In the genomic region with DNA sequence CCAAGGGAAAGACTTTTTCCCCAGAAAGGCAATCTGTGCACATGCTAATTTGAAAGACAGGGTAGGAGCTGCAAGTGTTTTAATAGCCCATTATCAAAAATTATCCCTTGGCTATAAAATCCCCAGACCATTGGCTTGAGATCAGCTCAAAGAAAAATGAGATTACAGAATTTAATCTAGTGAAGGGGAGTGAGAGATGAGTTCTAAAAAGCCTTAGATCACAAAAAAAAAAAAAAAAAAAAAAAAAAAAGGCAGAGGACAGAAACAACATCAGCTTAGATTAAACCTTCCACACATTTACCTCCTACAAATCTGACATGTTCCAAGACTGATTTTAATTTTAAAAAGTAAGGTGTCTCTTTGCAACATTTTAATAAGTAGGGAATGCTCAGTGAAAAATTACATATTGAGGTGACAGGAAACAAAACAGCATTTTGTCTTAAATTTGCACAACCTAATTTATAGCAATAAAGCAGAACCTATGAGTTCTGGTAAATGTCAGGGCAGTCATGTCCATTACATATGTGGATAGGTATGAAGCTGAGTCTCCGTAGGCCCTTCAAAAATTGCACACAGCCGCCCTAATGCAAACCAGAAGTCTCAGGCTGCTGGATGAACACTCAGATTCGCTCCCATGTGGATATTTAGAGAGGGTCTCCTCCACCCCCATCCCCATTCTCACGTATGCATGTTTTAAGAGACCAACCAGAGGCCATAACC, we compare ENCODE assay signal across 1 cellular context.
TF ChIP-seq lines count a peak whose summit lies in the region.

No MANE protein-coding gene starts in this region.

TF ChIP-seq in HepG2, 621 proteins besides CTCF, POLR2A, EP300 and RAD21 (continued from another document):
- TF ChIP-seq, protein P1, sequence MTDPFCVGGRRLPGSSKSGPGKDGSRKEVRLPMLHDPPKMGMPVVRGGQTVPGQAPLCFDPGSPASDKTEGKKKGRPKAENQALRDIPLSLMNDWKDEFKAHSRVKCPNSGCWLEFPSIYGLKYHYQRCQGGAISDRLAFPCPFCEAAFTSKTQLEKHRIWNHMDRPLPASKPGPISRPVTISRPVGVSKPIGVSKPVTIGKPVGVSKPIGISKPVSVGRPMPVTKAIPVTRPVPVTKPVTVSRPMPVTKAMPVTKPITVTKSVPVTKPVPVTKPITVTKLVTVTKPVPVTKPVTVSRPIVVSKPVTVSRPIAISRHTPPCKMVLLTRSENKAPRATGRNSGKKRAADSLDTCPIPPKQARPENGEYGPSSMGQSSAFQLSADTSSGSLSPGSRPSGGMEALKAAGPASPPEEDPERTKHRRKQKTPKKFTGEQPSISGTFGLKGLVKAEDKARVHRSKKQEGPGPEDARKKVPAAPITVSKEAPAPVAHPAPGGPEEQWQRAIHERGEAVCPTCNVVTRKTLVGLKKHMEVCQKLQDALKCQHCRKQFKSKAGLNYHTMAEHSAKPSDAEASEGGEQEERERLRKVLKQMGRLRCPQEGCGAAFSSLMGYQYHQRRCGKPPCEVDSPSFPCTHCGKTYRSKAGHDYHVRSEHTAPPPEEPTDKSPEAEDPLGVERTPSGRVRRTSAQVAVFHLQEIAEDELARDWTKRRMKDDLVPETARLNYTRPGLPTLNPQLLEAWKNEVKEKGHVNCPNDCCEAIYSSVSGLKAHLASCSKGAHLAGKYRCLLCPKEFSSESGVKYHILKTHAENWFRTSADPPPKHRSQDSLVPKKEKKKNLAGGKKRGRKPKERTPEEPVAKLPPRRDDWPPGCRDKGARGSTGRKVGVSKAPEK (CRISPR knock-in tag; IDR thresholded peaks at IDR 0.05; ENCODE audit: borderline replicate concordance) = no peak
- TF ChIP-seq, protein P2, sequence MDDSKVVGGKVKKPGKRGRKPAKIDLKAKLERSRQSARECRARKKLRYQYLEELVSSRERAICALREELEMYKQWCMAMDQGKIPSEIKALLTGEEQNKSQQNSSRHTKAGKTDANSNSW (CRISPR knock-in tag; IDR thresholded peaks at IDR 0.05; ENCODE audit: borderline replicate concordance) = no peak
- TF ChIP-seq HNRNPUL1 (IDR thresholded peaks at IDR 0.05; ENCODE audit: low read depth, low read length) = no peak
- TF ChIP-seq MED13 (CRISPR knock-in tag; IDR thresholded peaks at IDR 0.05) = no peak
- no peak for TF ChIP-seq ZNF570 (CRISPR knock-in tag; IDR thresholded peaks at IDR 0.05; ENCODE audit: borderline replicate concordance)
- no peak for TF ChIP-seq ZFAT (CRISPR knock-in tag; conservative IDR thresholded peaks at IDR 0.05)
